Comparison of ENCODE assay signal across 13 cellular contexts in the genomic region with DNA sequence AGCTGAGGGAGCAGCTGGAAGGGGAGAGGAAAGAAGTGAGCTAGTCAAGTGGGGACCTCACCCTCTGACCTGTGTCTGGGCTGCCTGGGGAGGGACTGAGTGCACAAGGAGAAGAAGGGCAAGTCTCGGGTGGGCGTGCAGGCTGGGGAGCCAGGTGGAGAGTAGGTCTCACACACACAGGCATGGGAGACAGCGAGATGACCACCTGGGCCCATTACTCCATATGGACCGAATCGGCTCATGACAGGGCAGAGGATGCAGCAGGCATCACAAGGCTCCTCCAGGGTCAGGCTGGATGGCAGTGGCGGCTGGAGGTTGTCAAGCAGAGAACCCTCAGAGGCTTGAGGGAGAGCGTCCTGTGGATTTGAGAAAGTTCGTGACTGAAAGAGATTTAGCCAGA.
DNase-seq lines count a peak whose midpoint lies in the region; ATAC-seq and TF ChIP-seq lines count a peak whose summit lies in the region.
"Had no signal": no experiment of that assay in that cellular context is flagged by ENCODE, and none has a peak within 500 bp of the region (broad histone marks: within the 10 kb centered on the region; RNA-seq: fewer than 3 reads in every experiment).

No MANE protein-coding gene starts in this region.

- peaks cover 15% of the 10 kb centered on the region for H3K4me1 Mint-ChIP-seq in nephron
- H3K4me1 Mint-ChIP-seq: B cell had no signal

- no peaks in the 10 kb centered on the region for H3K9me3 Mint-ChIP-seq in nephron
- H3K9me3 Mint-ChIP-seq: CD4-positive, alpha-beta T cell had no signal

- ATAC-seq in Right ventricle myocardium inferior (no peak), sciatic nerve (no peak), HG03521 (IDR thresholded peaks at IDR 0.05; ENCODE audit: unreplicated experiment) (no peak)
- ATAC-seq: HCT116 had no signal

- peak overlapping the region in 2 of 3 experiments; percentile 25 to 59 for H3K27ac Mint-ChIP-seq in nephron
- H3K27ac Mint-ChIP-seq: B cell; CD4-positive, alpha-beta T cell had no signal

- no peaks in the 10 kb centered on the region for H3K27me3 Mint-ChIP-seq in nephron (ENCODE audit: low read depth)
- H3K27me3 Mint-ChIP-seq: B cell; CD4-positive, alpha-beta T cell had no signal

- H3K36me3 Mint-ChIP-seq in nephron (ENCODE audit: low read depth): peaks cover 57% of the 10 kb centered on the region

- TF ChIP-seq CTCF in nephron (IDR thresholded peaks at IDR 0.05; ENCODE audit: unreplicated experiment in 3 of 3): no peak

- intact Hi-C loops in cardiac septum (cut with DNase I) (no loop called here), Right ventricle myocardium inferior (cut with DNase I) (no loop called here), sciatic nerve (cut with DNase I) (no loop called here)

- no peak overlapping the region for H3K4me3 Mint-ChIP-seq in nephron
- H3K4me3 Mint-ChIP-seq: B cell; CD4-positive, alpha-beta T cell had no signal

- DNase-seq in cardiac septum (ENCODE audit: low spot score) (peak; percentile 61), Right ventricle myocardium inferior (ENCODE audit: missing footprints) (no peak), sciatic nerve (ENCODE audit: low spot score) (peak; percentile 23), nucleus accumbens (lab: John Stamatoyannopoulos, UW) (no peak)
- no peak for DNase-seq in stimulated activated CD4-positive, alpha-beta T cell treated with anti-CD3 and anti-CD28 coated beads, Interleukin-4, amount 100 ng/mL, for 24 hours
- DNase-seq: C1 segment of cervical spinal cord; Calu3; CD4-positive, alpha-beta T cell; DMS 273 treated with DMSO at 0.1 percent for 48 hours had no signal

Comparison
In these comparisons a context has a peak if more than half of its experiments do, and no peak if none do; other contexts are left out.
1. DNase-seq: peak in cardiac septum (single experiment) and sciatic nerve (single experiment); none in Right ventricle myocardium inferior (single experiment), stimulated activated CD4-positive, alpha-beta T cell treated with anti-CD3 and anti-CD28 coated beads, Interleukin-4, amount 100 ng/mL, for 24 hours (single experiment) and nucleus accumbens (0 of 56).